In the genomic region with DNA sequence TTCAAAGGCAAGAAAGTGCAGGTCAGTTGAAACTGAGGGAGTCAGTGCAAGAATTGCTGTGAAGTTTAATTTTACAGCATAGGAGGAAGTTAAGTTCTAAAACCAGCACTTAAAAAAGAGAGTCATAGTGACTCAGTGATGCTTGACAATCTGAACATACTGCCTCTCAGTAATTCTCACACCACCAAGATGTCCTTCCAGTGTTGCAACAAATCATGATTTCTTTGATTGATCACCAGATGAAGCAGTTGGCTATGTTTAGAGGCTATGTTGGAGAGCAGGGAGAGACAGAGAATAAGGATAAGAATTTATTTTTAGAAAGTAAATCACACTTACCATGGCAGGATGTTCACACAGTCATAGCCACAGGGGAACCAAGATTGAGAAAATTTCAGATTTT, we compare ENCODE assay signal across 19 cellular contexts. TPM values are rescaled to one million over a fixed set of nuclear protein-coding genes. Genes with fewer than 3 reads are reported as not detected.
DNase-seq lines count a peak whose midpoint lies in the region; ATAC-seq and TF ChIP-seq lines count a peak whose summit lies in the region.
"Had no signal": no experiment of that assay in that cellular context is flagged by ENCODE, and none has a peak within 500 bp of the region (broad histone marks: within the 10 kb centered on the region; RNA-seq: fewer than 3 reads in every experiment).

No MANE protein-coding gene starts in this region.

- BruUV-seq in PC-3 (replicated peaks; lab: Mats Ljungman, UMichigan), result no TSS peak

- H3K4me3 ChIP-seq in PC-3 (ENCODE audit: low read length) (no peak overlapping the region), left lung (no peak overlapping the region)
- no peak overlapping the region for H3K4me3 ChIP-seq in CD8-positive, alpha-beta memory T cell (ENCODE audit: low read length)
- H3K4me3 ChIP-seq: adrenal gland, esophagus squamous epithelium had no signal

- DNase-seq in AG08395 (ENCODE audit: low spot score) (peak; percentile 49), PC-3 (no peak), left lung (no peak)
- no peak for DNase-seq in CD4-positive, alpha-beta T cell
- no peak for DNase-seq in activated CD4-positive, CD25-positive, alpha-beta regulatory T cell treated with anti-CD3 and anti-CD28 coated beads, Interleukin-2, amount 50 U/mL, for 72 hours
- DNase-seq in CD8-positive, alpha-beta memory T cell, result no peak
- DNase-seq: activated CD4-positive, alpha-beta T cell treated with anti-CD3 and anti-CD28 coated beads, Interleukin-2, amount 50 U/mL, for 4 hours; adrenal gland; esophagus squamous epithelium; GOT3; KBM-7; NCI-H1694; NCI-H510A treated with DMSO at 0.1 percent for 48 hours; RPMI8226; small intestine; T-helper 2 cell had no signal

- H3K36me3 Mint-ChIP-seq in CD4-positive, alpha-beta T cell (ENCODE audit: low read depth), result no peaks in the 10 kb centered on the region
- H3K36me3 Mint-ChIP-seq in CD8-positive, alpha-beta memory T cell, result no peaks in the 10 kb centered on the region

- ATAC-seq in GM18519 (IDR thresholded peaks at IDR 0.05; ENCODE audit: low FRiP score, unreplicated experiment) (peak; percentile 59), PC-3 (no peak), left lung (peak; percentile 47), GM18517 (IDR thresholded peaks at IDR 0.05; ENCODE audit: unreplicated experiment) (no peak)
- no peak for ATAC-seq in CD4-positive, alpha-beta T cell (ENCODE audit: poor library complexity)

- POLR2A ChIA-PET in PC-3 (lab: Charles Lee; ENCODE audit: unreplicated experiment), result no interaction called here
- POLR2A ChIA-PET in CD4-positive, alpha-beta T cell (lab: Charles Lee), result no interaction called here
- POLR2A ChIA-PET in CD8-positive, alpha-beta memory T cell (lab: Charles Lee), result no interaction called here

- H3K27me3 ChIP-seq in PC-3 (ENCODE audit: low read length) (no peaks in the 10 kb centered on the region), left lung (peaks cover 0 to 7% of the 10 kb centered on the region in 2 donors)
- H3K27me3 ChIP-seq in CD4-positive, alpha-beta T cell (ENCODE audit: control insufficient read depth, insufficient read depth, low read length), result no peaks in the 10 kb centered on the region
- H3K27me3 ChIP-seq in CD8-positive, alpha-beta memory T cell (ENCODE audit: insufficient read depth, low read length, poor library complexity, severe bottlenecking), result no peaks in the 10 kb centered on the region
- H3K27me3 ChIP-seq: adrenal gland, esophagus squamous epithelium had no signal

- H3K9me3 ChIP-seq in PC-3 (ENCODE audit: low read length), result no peaks in the 10 kb centered on the region
- no peaks in the 10 kb centered on the region for H3K9me3 ChIP-seq in left lung
- no peaks in the 10 kb centered on the region for H3K9me3 ChIP-seq in CD4-positive, alpha-beta T cell (ENCODE audit: control insufficient read depth, low read length)
- no peaks in the 10 kb centered on the region for H3K9me3 ChIP-seq in CD8-positive, alpha-beta memory T cell (ENCODE audit: low read length)
- H3K9me3 ChIP-seq: adrenal gland, esophagus squamous epithelium had no signal

- peaks cover 21% of the 10 kb centered on the region for H3K4me1 ChIP-seq in PC-3 (ENCODE audit: insufficient read depth, low read length)
- H3K4me1 ChIP-seq in left lung, result peaks cover under 1 to 3% of the 10 kb centered on the region in 2 donors
- H3K4me1 ChIP-seq in CD8-positive, alpha-beta memory T cell (ENCODE audit: insufficient read depth, low read length), result no peaks in the 10 kb centered on the region

- H3K9me2 ChIP-seq in PC-3 (replicated peaks; ENCODE audit: low read length), result no peaks in the 10 kb centered on the region

- no peaks in the 10 kb centered on the region for H3K27me3 Mint-ChIP-seq in CD4-positive, alpha-beta T cell
- H3K27me3 Mint-ChIP-seq in CD8-positive, alpha-beta memory T cell, result peaks cover 12 to 37% of the 10 kb centered on the region in 2 donors

- no peak overlapping the region for H2AFZ ChIP-seq in PC-3 (ENCODE audit: low read length)

- TF ChIP-seq CTCF in PC-3 (conservative IDR thresholded peaks at IDR 0.05; ENCODE audit: low read depth, low read length) (no peak), left lung (IDR thresholded peaks at IDR 0.05) (no peak)
- no peak for TF ChIP-seq CTCF in CD4-positive, alpha-beta T cell (IDR thresholded peaks at IDR 0.05)

- H3K79me2 ChIP-seq in PC-3 (ENCODE audit: low read length), result no peaks in the 10 kb centered on the region

- H3K36me3 ChIP-seq in PC-3 (ENCODE audit: low read depth, low read length) (no peaks in the 10 kb centered on the region), left lung (no peaks in the 10 kb centered on the region)
- H3K36me3 ChIP-seq in CD8-positive, alpha-beta memory T cell (ENCODE audit: insufficient read depth, low read length), result no peaks in the 10 kb centered on the region
- H3K36me3 ChIP-seq: adrenal gland, esophagus squamous epithelium had no signal

- no peak overlapping the region for H3K4me3 Mint-ChIP-seq in CD4-positive, alpha-beta T cell
- H3K4me3 Mint-ChIP-seq in CD8-positive, alpha-beta memory T cell, result no peak overlapping the region
- H3K4me3 Mint-ChIP-seq: activated T-helper 1 cell treated with anti-CD3 and anti-CD28 coated beads, Interleukin-12 subunit alpha, Interleukin-12 subunit beta, Interleukin-2, Interleukin-4 antibody, amounts not matched to agents 30 ng/mL and 10 ng/mL and 1 ng/mL, durations not matched to agents 14 hours and 24 hours and 36 hours had no signal

- H4K20me1 ChIP-seq in PC-3 (ENCODE audit: low read length), result no peaks in the 10 kb centered on the region

- intact Hi-C loops in PC-3 (cut with micrococcal nuclease), result no loop called here
- intact Hi-C loops in left lung (cut with DNase I), result no loop called here
- intact Hi-C loops in CD4-positive, alpha-beta T cell (cut with DNase I, micrococcal nuclease), result no loop called here

- H3F3A ChIP-seq in PC-3 (ENCODE audit: low read length, unreplicated experiment), result no peaks in the 10 kb centered on the region

- H3K9me3 Mint-ChIP-seq in CD4-positive, alpha-beta T cell, result no peaks in the 10 kb centered on the region
- H3K9me3 Mint-ChIP-seq in CD8-positive, alpha-beta memory T cell, result no peaks in the 10 kb centered on the region
- H3K9me3 Mint-ChIP-seq: activated T-helper 1 cell treated with anti-CD3 and anti-CD28 coated beads, Interleukin-12 subunit alpha, Interleukin-12 subunit beta, Interleukin-2, Interleukin-4 antibody, amounts not matched to agents 30 ng/mL and 10 ng/mL and 1 ng/mL, durations not matched to agents 14 hours and 24 hours and 36 hours had no signal

- H3K4me1 Mint-ChIP-seq in CD4-positive, alpha-beta T cell (ENCODE audit: low read depth), result peaks cover 6% of the 10 kb centered on the region
- H3K4me1 Mint-ChIP-seq in CD8-positive, alpha-beta memory T cell, result peaks cover 5 to 12% (median 6%) of the 10 kb centered on the region in 3 donors

- no peak overlapping the region for H3K9ac ChIP-seq in PC-3 (ENCODE audit: low read length)

- H3K27ac ChIP-seq in PC-3 (ENCODE audit: low read length) (peak overlapping the region; percentile 25; the same call in 1 of the 2 replicates), left lung (no peak overlapping the region)
- H3K27ac ChIP-seq in CD4-positive, alpha-beta T cell (ENCODE audit: low read depth, low read length), result no peak overlapping the region
- H3K27ac ChIP-seq in CD8-positive, alpha-beta memory T cell (ENCODE audit: low read depth, low read length), result no peak overlapping the region
- H3K27ac ChIP-seq: adrenal gland, esophagus squamous epithelium had no signal

- H3K4me2 ChIP-seq in PC-3 (ENCODE audit: low read length), result 0 out of 2 replicates have a peak overlapping the region, but pooled peaks have one; percentile 6

- CTCF ChIA-PET in PC-3 (lab: Charles Lee), result no interaction called here
- CTCF ChIA-PET in CD4-positive, alpha-beta T cell (lab: Charles Lee), result no interaction called here
- CTCF ChIA-PET in CD8-positive, alpha-beta memory T cell (lab: Charles Lee), result no interaction called here

- no peak overlapping the region for H3K27ac Mint-ChIP-seq in CD4-positive, alpha-beta T cell
- no peak overlapping the region for H3K27ac Mint-ChIP-seq in CD8-positive, alpha-beta memory T cell
- H3K27ac Mint-ChIP-seq: activated T-helper 1 cell treated with anti-CD3 and anti-CD28 coated beads, Interleukin-12 subunit alpha, Interleukin-12 subunit beta, Interleukin-2, Interleukin-4 antibody, amounts not matched to agents 30 ng/mL and 10 ng/mL and 1 ng/mL, durations not matched to agents 14 hours and 24 hours and 36 hours had no signal

RNA-seq across cellular contexts. Expression of gene TRIM2, which starts 13.2 kb away (rescaled TPM):
- total RNA-seq in PC-3 (2014; rRNA removed) (18.9 and 20.2 TPM in 2 replicates), left lung (10 to 100 TPM; 49.6 to 64.5 TPM)
- total RNA-seq in CD4-positive, alpha-beta T cell, result 1 to 10 TPM; 1.9 to 3.4 TPM
- under 1 TPM; 0.24 to 0.29 TPM for total RNA-seq in CD8-positive, alpha-beta memory T cell
- 1.5 TPM for polyA plus RNA-seq in CD8-positive, alpha-beta memory T cell

Comparison
In these comparisons a context has a peak if more than half of its experiments do, and no peak if none do; other contexts are left out.
1. ATAC-seq: peak in GM18519 (single experiment) and left lung (single experiment); none in PC-3 (single experiment), CD4-positive, alpha-beta T cell (single experiment) and GM18517 (single experiment).